ENCODE assay signal across 24 cellular contexts in the genomic region with DNA sequence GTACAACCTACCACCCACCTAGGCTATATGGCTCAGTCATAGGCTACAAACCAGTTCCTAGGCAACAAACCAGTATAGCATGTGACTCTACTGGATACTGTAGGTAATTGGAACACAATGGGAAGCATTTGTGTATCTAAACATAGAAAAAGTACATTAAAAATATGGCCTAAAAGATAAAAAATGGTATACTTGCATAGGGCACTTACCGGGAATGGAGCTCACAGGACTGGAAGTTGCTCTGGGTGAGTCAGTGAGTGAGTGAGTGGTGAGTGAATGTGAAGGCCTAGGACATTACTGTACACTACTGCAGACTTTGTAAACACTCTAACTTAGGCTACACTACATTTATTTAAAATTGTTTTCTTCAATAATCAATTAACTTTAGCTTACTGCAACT.
DNase-seq lines count a peak whose midpoint lies in the region; ATAC-seq and TF ChIP-seq lines count a peak whose summit lies in the region.
"Had no signal": no experiment of that assay in that cellular context is flagged by ENCODE, and none has a peak within 500 bp of the region (broad histone marks: within the 10 kb centered on the region; RNA-seq: fewer than 3 reads in every experiment).

No MANE protein-coding gene starts in this region.

- in situ Hi-C loops in IMR-90 (cut with MboI; ENCODE audit: low sequenced_read_pairs), result loop anchor here (25.0 kb wide), 1 partner anchor 831 kb away; no protein-coding TSS in a partner anchor

- H3K79me1 ChIP-seq in IMR-90 (ENCODE audit: low read depth in 1 of 2, low read length in 2 of 2), result no peaks in the 10 kb centered on the region

- H3K9me1 ChIP-seq in IMR-90 (ENCODE audit: insufficient read depth, low read length), result peaks cover 15% of the 10 kb centered on the region

- DNase-seq in EL, result peak; percentile 40
- peak; percentile 77 for DNase-seq in IMR-90
- no peak for DNase-seq in activated T-helper 2 cell treated with anti-CD3 and anti-CD28 coated beads, Interferon-gamma antibody, Interleukin-2, Interleukin-4, amounts not matched to agents 10 μg/mL and 5 μg/mL and 100 μg/mL, durations not matched to agents 14 hours and 24 hours and 36 hours (ENCODE audit: low spot score)
- peak; percentile 63 to 80 for DNase-seq in foreskin fibroblast
- DNase-seq in GM20000 (ENCODE audit: low spot score), result no peak
- no peak for DNase-seq in activated CD4-positive, alpha-beta memory T cell treated with anti-CD3 and anti-CD28 coated beads, Interleukin-2, amount 10 ng/mL, durations not matched to agents 7 days and 5 days
- no peak for DNase-seq in GF-D8 (lab: John Stamatoyannopoulos, UW)
- no peak for DNase-seq in Right ventricle myocardium inferior (ENCODE audit: missing footprints)
- DNase-seq: activated CD4-positive, alpha-beta T cell treated with anti-CD3 and anti-CD28 coated beads for 4 hours; activated T-cell treated with anti-CD3 and anti-CD28 coated beads, Interleukin-2, amount 50 U/mL, for 72 hours; Calu3; cerebellar nuclear complex; NCI-H2171 treated with DMSO at 0.1 percent for 48 hours; NCI-H524 treated with DMSO at 0.1 percent for 48 hours; right cardiac atrium; stimulated activated CD4-positive, alpha-beta T cell treated with anti-CD3 and anti-CD28 coated beads, Interleukin-12 subunit alpha, Interleukin-12 subunit beta, amount 100 ng/mL, for 4 hours; stimulated activated CD4-positive, alpha-beta T cell treated with anti-CD3 and anti-CD28 coated beads, Interleukin-4, amount 100 ng/mL, for 4 hours; stimulated activated naive CD8-positive, alpha-beta T cell treated with anti-CD3 and anti-CD28 coated beads, Interleukin-15, Interleukin-2, amounts not matched to agents 100 U/mL and 50 U/mL, for 24 hours; T-helper 17 cell had no signal

- ATAC-seq in IMR-90 (ENCODE audit: low read depth) (peak; percentile 79), Right ventricle myocardium inferior (no peak)
- ATAC-seq: activated T-cell treated with anti-CD3 and anti-CD28 coated beads, Interleukin-2, amount 50 U/mL, for 72 hours; right cardiac atrium; stimulated activated naive CD8-positive, alpha-beta T cell treated with anti-CD3 and anti-CD28 coated beads, Interleukin-15, Interleukin-2, amounts not matched to agents 100 U/mL and 50 U/mL, for 24 hours; T-helper 17 cell had no signal

- peak overlapping the region; percentile 81 for H2AK5ac ChIP-seq in IMR-90 (ENCODE audit: low read depth, low read length)

- peak overlapping the region; percentile 14; the same call in 1 of the 2 replicates for H3K56ac ChIP-seq in IMR-90 (ENCODE audit: extremely low read depth, insufficient read depth, low read length)

- peak overlapping the region; percentile 75 for H2BK20ac ChIP-seq in IMR-90 (ENCODE audit: low read depth, low read length)

- H2AFZ ChIP-seq in IMR-90 (replicated peaks; ENCODE audit: low read length, poor library complexity), result no peak overlapping the region

- no peak overlapping the region; the same call in 1 of the 2 replicates for H3K4me2 ChIP-seq in IMR-90 (ENCODE audit: low read depth, low read length)
- H3K4me2 ChIP-seq: KMS-11 had no signal

- H3K9me3 ChIP-seq in IMR-90 (ENCODE audit: control insufficient read depth, insufficient read depth, low read length), result no peaks in the 10 kb centered on the region
- H3K9me3 ChIP-seq: ascending aorta, thoracic aorta had no signal

- no peaks in the 10 kb centered on the region for H3K36me3 ChIP-seq in IMR-90 (ENCODE audit: control insufficient read depth, insufficient read depth, low read length)
- H3K36me3 ChIP-seq: ascending aorta, thoracic aorta had no signal

- BruUV-seq in IMR-90 (replicated peaks; lab: Mats Ljungman, UMichigan), result no TSS peak

- intact Hi-C loops in IMR-90 (cut with micrococcal nuclease) (no loop called here), Right ventricle myocardium inferior (cut with DNase I) (no loop called here)
- intact Hi-C loops in activated T-helper 2 cell treated with anti-CD3 and anti-CD28 coated beads, Interferon-gamma antibody, Interleukin-2, Interleukin-4, amounts not matched to agents 10 μg/mL and 5 μg/mL and 100 μg/mL, durations not matched to agents 14 hours and 24 hours and 36 hours (cut with micrococcal nuclease), result no loop called here

- H3K4ac ChIP-seq in IMR-90 (ENCODE audit: low read depth, low read length), result peak overlapping the region; percentile 82

- H3K4me1 Mint-ChIP-seq in activated T-helper 2 cell treated with anti-CD3 and anti-CD28 coated beads, Interferon-gamma antibody, Interleukin-2, Interleukin-4, amounts not matched to agents 10 μg/mL and 5 μg/mL and 100 μg/mL, durations not matched to agents 14 hours and 24 hours and 36 hours (ENCODE audit: low read depth), result peaks cover 30% of the 10 kb centered on the region
- H3K4me1 Mint-ChIP-seq in activated CD4-positive, alpha-beta memory T cell treated with anti-CD3 and anti-CD28 coated beads, Interleukin-2, amount 10 ng/mL, durations not matched to agents 7 days and 5 days, result peaks cover 14% of the 10 kb centered on the region
- H3K4me1 Mint-ChIP-seq: activated naive CD4-positive, alpha-beta T cell treated with anti-CD3 and anti-CD28 coated beads, Interleukin-2, amount 50 U/mL, for 24 hours had no signal

- no peak for TF ChIP-seq CTCF in IMR-90 (conservative IDR thresholded peaks at IDR 0.05; ENCODE audit: low read depth, low read length)
- no peak for TF ChIP-seq CTCF in foreskin fibroblast (IDR thresholded peaks at IDR 0.05; ENCODE audit: low read depth, low read length)
- TF ChIP-seq CTCF in GM20000 (IDR thresholded peaks at IDR 0.05; ENCODE audit: extremely low read depth, missing control alignments), result no peak

- no peak overlapping the region for H3K4me3 ChIP-seq in IMR-90 (ENCODE audit: insufficient read depth, low read depth, low read length)
- H3K4me3 ChIP-seq in foreskin fibroblast (ENCODE audit: low read depth in 1 of 2, low read length in 2 of 2), result no peak overlapping the region
- H3K4me3 ChIP-seq: ascending aorta, thoracic aorta had no signal

- peak overlapping the region; percentile 98; the same call in 1 of the 2 replicates for H3K18ac ChIP-seq in IMR-90 (ENCODE audit: low read depth, low read length)

- no peak overlapping the region for H2AK9ac ChIP-seq in IMR-90 (replicated peaks; ENCODE audit: low read depth, low read length, poor library complexity)

- H3K27me3 ChIP-seq in IMR-90 (ENCODE audit: control insufficient read depth, insufficient read depth, low read length), result no peaks in the 10 kb centered on the region
- H3K27me3 ChIP-seq: ascending aorta had no signal

- H3K23ac ChIP-seq in IMR-90 (ENCODE audit: low read depth, low read length), result peak overlapping the region; percentile 1; the same call in 1 of the 2 replicates

- no peak overlapping the region for H3K4me3 Mint-ChIP-seq in activated T-helper 2 cell treated with anti-CD3 and anti-CD28 coated beads, Interferon-gamma antibody, Interleukin-2, Interleukin-4, amounts not matched to agents 10 μg/mL and 5 μg/mL and 100 μg/mL, durations not matched to agents 14 hours and 24 hours and 36 hours (ENCODE audit: low read depth)
- no peak overlapping the region for H3K4me3 Mint-ChIP-seq in activated CD4-positive, alpha-beta memory T cell treated with anti-CD3 and anti-CD28 coated beads, Interleukin-2, amount 10 ng/mL, durations not matched to agents 7 days and 5 days
- H3K4me3 Mint-ChIP-seq: activated naive CD4-positive, alpha-beta T cell treated with anti-CD3 and anti-CD28 coated beads, Interleukin-2, amount 50 U/mL, for 24 hours; activated T-cell treated with anti-CD3 and anti-CD28 coated beads, Interleukin-2, amount 50 U/mL, for 72 hours; T-helper 17 cell had no signal

- H3K27ac Mint-ChIP-seq in activated T-helper 2 cell treated with anti-CD3 and anti-CD28 coated beads, Interferon-gamma antibody, Interleukin-2, Interleukin-4, amounts not matched to agents 10 μg/mL and 5 μg/mL and 100 μg/mL, durations not matched to agents 14 hours and 24 hours and 36 hours, result peak overlapping the region; percentile 31
- no peak overlapping the region for H3K27ac Mint-ChIP-seq in activated CD4-positive, alpha-beta memory T cell treated with anti-CD3 and anti-CD28 coated beads, Interleukin-2, amount 10 ng/mL, durations not matched to agents 7 days and 5 days
- H3K27ac Mint-ChIP-seq: activated naive CD4-positive, alpha-beta T cell treated with anti-CD3 and anti-CD28 coated beads, Interleukin-2, amount 50 U/mL, for 24 hours; activated T-cell treated with anti-CD3 and anti-CD28 coated beads, Interleukin-2, amount 50 U/mL, for 72 hours had no signal

- peak overlapping the region; percentile 85 to 86 for H4K8ac ChIP-seq in IMR-90 (ENCODE audit: low read depth in 2 of 2, low read length in 2 of 2)

- no peak overlapping the region for H3K9ac ChIP-seq in IMR-90 (ENCODE audit: low read depth, low read length)
- H3K9ac ChIP-seq: KMS-11 had no signal

- CTCF ChIA-PET in IMR-90 (lab: Yijun Ruan, JAX), result interaction anchor here (0.7 kb wide), 1 partner anchor 10 kb away, joined by 3 read pairs; no protein-coding TSS in a partner anchor
- CTCF ChIA-PET in activated CD4-positive, alpha-beta memory T cell treated with anti-CD3 and anti-CD28 coated beads, Interleukin-2, amount 10 ng/mL, durations not matched to agents 7 days and 5 days (lab: Charles Lee), result interaction anchor here (1.5 kb wide), 1 partner anchor 14 kb away, joined by 3 read pairs; no protein-coding TSS in a partner anchor

- H2BK120ac ChIP-seq in IMR-90 (ENCODE audit: low read depth, low read length), result peak overlapping the region; percentile 64

- H3K4me1 ChIP-seq in IMR-90 (ENCODE audit: control insufficient read depth, insufficient read depth, low read length), result peaks cover 11% of the 10 kb centered on the region
- H3K4me1 ChIP-seq: ascending aorta had no signal

- H4K91ac ChIP-seq in IMR-90 (ENCODE audit: insufficient read depth, low read depth, low read length), result peak overlapping the region; percentile 69

- no peak for TF ChIP-seq POLR2A in IMR-90 (IDR thresholded peaks at IDR 0.05; ENCODE audit: low read depth, low read length)

- no peak overlapping the region for H3K27ac ChIP-seq in IMR-90 (ENCODE audit: insufficient read depth, low read length)
- H3K27ac ChIP-seq: ascending aorta, C4-2B, KMS-11, thoracic aorta had no signal

- WGBS in IMR-90 (ENCODE audit: extremely low coverage in 2 of 2, insufficient read length in 1 of 2), 2 experiments, result no CpG with 5 or more reads among the region's 1 CpG

- no peaks in the 10 kb centered on the region for H3K27me3 Mint-ChIP-seq in activated T-helper 2 cell treated with anti-CD3 and anti-CD28 coated beads, Interferon-gamma antibody, Interleukin-2, Interleukin-4, amounts not matched to agents 10 μg/mL and 5 μg/mL and 100 μg/mL, durations not matched to agents 14 hours and 24 hours and 36 hours (ENCODE audit: low read depth)
- H3K27me3 Mint-ChIP-seq in activated CD4-positive, alpha-beta memory T cell treated with anti-CD3 and anti-CD28 coated beads, Interleukin-2, amount 10 ng/mL, durations not matched to agents 7 days and 5 days, result no peaks in the 10 kb centered on the region
- H3K27me3 Mint-ChIP-seq: activated naive CD4-positive, alpha-beta T cell treated with anti-CD3 and anti-CD28 coated beads, Interleukin-2, amount 50 U/mL, for 24 hours; T-helper 17 cell had no signal

- peak overlapping the region; percentile 69 for H3K14ac ChIP-seq in IMR-90 (replicated peaks; ENCODE audit: low read depth, low read length)

- peaks cover 16% of the 10 kb centered on the region for H3K36me3 Mint-ChIP-seq in activated T-helper 2 cell treated with anti-CD3 and anti-CD28 coated beads, Interferon-gamma antibody, Interleukin-2, Interleukin-4, amounts not matched to agents 10 μg/mL and 5 μg/mL and 100 μg/mL, durations not matched to agents 14 hours and 24 hours and 36 hours (ENCODE audit: low read depth)
- H3K36me3 Mint-ChIP-seq in activated CD4-positive, alpha-beta memory T cell treated with anti-CD3 and anti-CD28 coated beads, Interleukin-2, amount 10 ng/mL, durations not matched to agents 7 days and 5 days (ENCODE audit: low read depth), result peaks cover 10% of the 10 kb centered on the region
- H3K36me3 Mint-ChIP-seq: activated naive CD4-positive, alpha-beta T cell treated with anti-CD3 and anti-CD28 coated beads, Interleukin-2, amount 50 U/mL, for 24 hours had no signal

- peak overlapping the region; percentile 91; the same call in 1 of the 2 replicates for H4K5ac ChIP-seq in IMR-90 (ENCODE audit: low read depth, low read length)

- H2BK15ac ChIP-seq in IMR-90 (ENCODE audit: low read depth, low read length), result peak overlapping the region; percentile 97

- no peaks in the 10 kb centered on the region for H3K9me3 Mint-ChIP-seq in activated T-helper 2 cell treated with anti-CD3 and anti-CD28 coated beads, Interferon-gamma antibody, Interleukin-2, Interleukin-4, amounts not matched to agents 10 μg/mL and 5 μg/mL and 100 μg/mL, durations not matched to agents 14 hours and 24 hours and 36 hours
- no peaks in the 10 kb centered on the region for H3K9me3 Mint-ChIP-seq in activated CD4-positive, alpha-beta memory T cell treated with anti-CD3 and anti-CD28 coated beads, Interleukin-2, amount 10 ng/mL, durations not matched to agents 7 days and 5 days
- H3K9me3 Mint-ChIP-seq: activated naive CD4-positive, alpha-beta T cell treated with anti-CD3 and anti-CD28 coated beads, Interleukin-2, amount 50 U/mL, for 24 hours had no signal

- peak overlapping the region; percentile 89 for H2BK5ac ChIP-seq in IMR-90 (ENCODE audit: low read depth, low read length, poor library complexity, severe bottlenecking)

- dilution Hi-C loops in IMR-90 (cut with HindIII; ENCODE audit: low sequenced_read_pairs, unreplicated experiment), result no loop called here

- no peak for TF ChIP-seq RAD21 in IMR-90 (IDR thresholded peaks at IDR 0.05; ENCODE audit: low read length)

- no peaks in the 10 kb centered on the region for H4K20me1 ChIP-seq in IMR-90 (ENCODE audit: insufficient read depth, low read length)

- POLR2A ChIA-PET in IMR-90 (lab: Charles Lee; ENCODE audit: unreplicated experiment), result interaction anchor here (1.3 kb wide), 1 partner anchor 10 kb away, joined by 3 read pairs; no protein-coding TSS in a partner anchor
- POLR2A ChIA-PET in activated CD4-positive, alpha-beta memory T cell treated with anti-CD3 and anti-CD28 coated beads, Interleukin-2, amount 10 ng/mL, durations not matched to agents 7 days and 5 days (lab: Charles Lee), result interaction anchor here (0.6 kb wide), 1 partner anchor 702 kb away, joined by 3 read pairs; no protein-coding TSS in a partner anchor

Comparison
In these comparisons a context has a peak if more than half of its experiments do, and no peak if none do; other contexts are left out.
1. DNase-seq: peak in EL (single experiment), IMR-90 (single experiment) and foreskin fibroblast (2 of 2); none in activated T-helper 2 cell treated with anti-CD3 and anti-CD28 coated beads, Interferon-gamma antibody, Interleukin-2, Interleukin-4, amounts not matched to agents 10 μg/mL and 5 μg/mL and 100 μg/mL, durations not matched to agents 14 hours and 24 hours and 36 hours (single experiment), GM20000 (single experiment), activated CD4-positive, alpha-beta memory T cell treated with anti-CD3 and anti-CD28 coated beads, Interleukin-2, amount 10 ng/mL, durations not matched to agents 7 days and 5 days (single experiment), GF-D8 (single experiment) and Right ventricle myocardium inferior (single experiment).